ENCODE assay signal across 15 cellular contexts in the genomic region with DNA sequence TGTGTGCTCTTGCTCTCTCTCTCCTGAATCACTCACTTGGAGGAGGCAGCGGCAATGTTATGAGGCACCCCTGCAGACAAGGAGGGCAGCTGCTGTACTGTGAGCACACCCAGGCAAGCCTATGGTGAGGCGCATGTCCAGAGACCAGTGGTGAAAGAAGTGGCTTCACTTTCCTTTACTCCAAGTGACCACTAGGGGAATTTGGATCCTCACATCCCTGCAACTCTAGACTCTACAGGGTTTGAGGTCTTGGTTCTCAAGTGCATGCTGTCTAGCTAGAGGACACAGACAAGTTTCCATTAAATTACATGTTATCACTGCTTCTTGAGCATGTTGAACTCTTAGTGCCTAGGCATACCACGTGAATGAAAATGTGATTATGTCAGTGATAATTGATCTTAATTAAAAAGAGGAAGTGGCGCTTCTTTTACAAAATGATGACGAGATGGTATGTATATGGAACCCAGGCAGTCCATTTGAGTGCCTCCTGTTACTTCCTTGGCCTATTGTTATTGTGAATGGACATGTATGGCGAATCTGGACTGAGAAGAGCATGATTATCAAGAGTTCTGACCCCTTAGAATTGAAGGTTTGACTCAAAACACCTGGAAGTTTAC.
A peak's percentile ranks its signal among the peaks of the same experiment; 100 is the strongest.
DNase-seq lines count a peak whose midpoint lies in the region; ATAC-seq and TF ChIP-seq lines count a peak whose summit lies in the region.
"Had no signal": no experiment of that assay in that cellular context is flagged by ENCODE, and none has a peak within 500 bp of the region (broad histone marks: within the 10 kb centered on the region; RNA-seq: fewer than 3 reads in every experiment).

No MANE protein-coding gene starts in this region.

- intact Hi-C loops in HCT116 (cut with micrococcal nuclease) (no loop called here), mucosa of descending colon (cut with DNase I, micrococcal nuclease) (no loop called here)

- peak; percentile 91 for ATAC-seq in HCT116
- no peak for ATAC-seq in mucosa of descending colon
- no peak for ATAC-seq in GM19467 (IDR thresholded peaks at IDR 0.05; ENCODE audit: unreplicated experiment)
- ATAC-seq: heart right ventricle had no signal

- no TSS peak for BruUV-seq in HCT116 (replicated peaks; lab: Mats Ljungman, UMichigan)

- H3K4me1 ChIP-seq in HCT116 (ENCODE audit: control insufficient read depth in 1 of 2, insufficient read depth in 2 of 2, low read length in 2 of 2) (no peaks in the 10 kb centered on the region), iPS DF 6.9 (ENCODE audit: control insufficient read depth, insufficient read depth, low read length) (no peaks in the 10 kb centered on the region), mucosa of descending colon (ENCODE audit: low read depth) (no peaks in the 10 kb centered on the region)
- H3K4me1 ChIP-seq: heart right ventricle had no signal

- no peak overlapping the region for H3K27ac ChIP-seq in HCT116 (ENCODE audit: low read depth, low read length)
- H3K27ac ChIP-seq in iPS DF 6.9 (ENCODE audit: low read length) = no peak overlapping the region
- H3K27ac ChIP-seq: coronary artery, heart right ventricle, skin epidermis had no signal

- no peak overlapping the region for H2AFZ ChIP-seq in HCT116 (ENCODE audit: low read depth, low read length, poor library complexity, severe bottlenecking)

- no peak overlapping the region for H3K4me3 ChIP-seq in HCT116 (replicated peaks in 1 of 2; ENCODE audit: low read depth in 1 of 2, low read length in 2 of 2)
- no peak overlapping the region for H3K4me3 ChIP-seq in iPS DF 6.9 (ENCODE audit: low read length)
- no peak overlapping the region for H3K4me3 ChIP-seq in mucosa of descending colon
- H3K4me3 ChIP-seq: coronary artery, heart right ventricle, skin epidermis had no signal

- H3K4me2 ChIP-seq in HCT116 (ENCODE audit: low read length) = no peak overlapping the region

- no peak overlapping the region for H3K9ac ChIP-seq in HCT116 (ENCODE audit: low read length)

- no peaks in the 10 kb centered on the region for H4K20me1 ChIP-seq in HCT116 (ENCODE audit: insufficient read depth)

- H3K79me2 ChIP-seq in HCT116 (ENCODE audit: insufficient read depth, low read length) = no peaks in the 10 kb centered on the region

- DNase-seq in DMS53 (lab: John Stamatoyannopoulos, UW) = peak; percentile 59
- DNase-seq in HCT116 (ENCODE audit: low read depth, low spot score) = peak; percentile 18
- DNase-seq in SK-N-DZ (ENCODE audit: low spot score) = peak; percentile 40
- peak; percentile 55 for DNase-seq in iPS DF 6.9 (ENCODE audit: low read depth, low spot score)
- no peak for DNase-seq in NCI-H446 treated with DMSO at 0.1 percent for 48 hours (lab: John Stamatoyannopoulos, UW)
- no peak for DNase-seq in mucosa of descending colon
- no peak for DNase-seq in NCI-H2081 (lab: John Stamatoyannopoulos, UW)
- DNase-seq: activated CD4-positive, alpha-beta T cell treated with anti-CD3 and anti-CD28 coated beads for 4 hours; activated gamma-delta T cell treated with Interleukin-2 at 50 U/mL for 16 hours; CD4-positive, alpha-beta T cell; heart right ventricle; NCI-H1694 treated with DMSO at 0.1 percent for 48 hours had no signal

- no peak for TF ChIP-seq POLR2A in HCT116 (IDR thresholded peaks at IDR 0.05; ENCODE audit: borderline replicate concordance, extremely low read depth, insufficient read depth, insufficient read length)

- RAD21 ChIA-PET in HCT116 (lab: Charles Lee; ENCODE audit: low non-redundant PET in 1 of 2, low total read pairs in 2 of 2, uncharacterized antibody in 2 of 2, unreplicated experiment in 2 of 2) = no interaction called here

- H3K36me3 ChIP-seq in HCT116 (ENCODE audit: control insufficient read depth in 1 of 2, insufficient read depth in 2 of 2, low read length in 2 of 2) (no peaks in the 10 kb centered on the region), iPS DF 6.9 (ENCODE audit: control insufficient read depth, insufficient read depth, low read length) (no peaks in the 10 kb centered on the region), mucosa of descending colon (ENCODE audit: low read depth) (no peaks in the 10 kb centered on the region)
- H3K36me3 ChIP-seq: heart right ventricle had no signal

- no peaks in the 10 kb centered on the region for H3K9me3 ChIP-seq in HCT116 (ENCODE audit: control insufficient read depth in 1 of 2, insufficient read depth in 1 of 2, low read depth in 1 of 2, low read length in 2 of 2)
- no peaks in the 10 kb centered on the region for H3K9me3 ChIP-seq in iPS DF 6.9 (ENCODE audit: control insufficient read depth, insufficient read depth, low read length)
- H3K9me3 ChIP-seq in mucosa of descending colon = peaks cover 10% of the 10 kb centered on the region
- H3K9me3 ChIP-seq: heart right ventricle had no signal

- H3K9me2 ChIP-seq in HCT116 (ENCODE audit: insufficient read depth) = no peaks in the 10 kb centered on the region

- no peak for TF ChIP-seq RAD21 in HCT116 (IDR thresholded peaks at IDR 0.05; ENCODE audit: low read depth)

- WGBS in iPS DF 6.9 (ENCODE audit: insufficient coverage, insufficient read length) = no CpG with 5 or more reads among the region's 6 CpGs

- peak in 2 of 3 experiments; percentile 45 to 51; a peak in 4 of 6 replicates for TF ChIP-seq CTCF in HCT116 (IDR thresholded peaks at IDR 0.05 in 2 of 3, conservative IDR thresholded peaks at IDR 0.05 in 1 of 3; ENCODE audit: borderline replicate concordance in 1 of 3, insufficient read depth in 1 of 3, low read depth in 2 of 3, low read length in 2 of 3)
- no peak for TF ChIP-seq CTCF in mucosa of descending colon (IDR thresholded peaks at IDR 0.05)

- H3K27me3 ChIP-seq in HCT116 (ENCODE audit: insufficient read depth, low read length) (no peaks in the 10 kb centered on the region), iPS DF 6.9 (ENCODE audit: control insufficient read depth, insufficient read depth, low read length) (no peaks in the 10 kb centered on the region)
- H3K27me3 ChIP-seq: heart right ventricle had no signal

- CTCF ChIA-PET in HCT116 (lab: Charles Lee) = no interaction called here

- POLR2A ChIA-PET in HCT116 (lab: Charles Lee) = no interaction called here

TF ChIP-seq in HCT116, 20 proteins besides CTCF, POLR2A, EP300 and RAD21:
- TF ChIP-seq CEBPB (IDR thresholded peaks at IDR 0.05; ENCODE audit: low read depth) (no peak), CBX3 (IDR thresholded peaks at IDR 0.05; ENCODE audit: low read depth) (no peak), REST (IDR thresholded peaks at IDR 0.05; ENCODE audit: low read depth) (no peak), ZBTB33 (IDR thresholded peaks at IDR 0.05; ENCODE audit: extremely low read depth, insufficient replicate concordance, low read length) (no peak), SP1 (IDR thresholded peaks at IDR 0.05; ENCODE audit: low read depth) (no peak), SRF (IDR thresholded peaks at IDR 0.05; ENCODE audit: low read depth) (no peak), ZFX (IDR thresholded peaks at IDR 0.05) (no peak), ZNF274 (IDR thresholded peaks at IDR 0.05; ENCODE audit: low read depth, low read length) (no peak), SIN3A (IDR thresholded peaks at IDR 0.05; ENCODE audit: low read depth) (no peak), JUND (IDR thresholded peaks at IDR 0.05) (no peak), YY1 (IDR thresholded peaks at IDR 0.05; ENCODE audit: extremely low read depth, insufficient replicate concordance, low read depth, low read length) (no peak), EZH2phosphoT487 (IDR thresholded peaks at IDR 0.05; ENCODE audit: borderline replicate concordance) (no peak), ELF1 (IDR thresholded peaks at IDR 0.05; ENCODE audit: borderline replicate concordance, low read depth) (no peak), POLR2AphosphoS5 (IDR thresholded peaks at IDR 0.05; ENCODE audit: low read depth, low read length) (no peak)

Comparison
In these comparisons a context has a peak if more than half of its experiments do, and no peak if none do; other contexts are left out.
1. DNase-seq: peak in DMS53 (single experiment), HCT116 (single experiment), SK-N-DZ (single experiment) and iPS DF 6.9 (single experiment); none in NCI-H446 treated with DMSO at 0.1 percent for 48 hours (single experiment), mucosa of descending colon (0 of 3) and NCI-H2081 (0 of 2).